15 cellular contexts compared by ENCODE assay signal in genomic region chr1:55472784-55473183, GRCh38.
DNase-seq lines count a peak whose midpoint lies in the region; ATAC-seq and TF ChIP-seq lines count a peak whose summit lies in the region.
"Had no signal": no experiment of that assay in that cellular context is flagged by ENCODE, and none has a peak within 500 bp of the region (broad histone marks: within the 10 kb centered on the region; RNA-seq: fewer than 3 reads in every experiment).

No MANE protein-coding gene starts in this region.

- BruUV-seq in mammary epithelial cell (replicated peaks; lab: Mats Ljungman, UMichigan): no TSS peak

- H3K27me3 ChIP-seq in mammary epithelial cell (ENCODE audit: insufficient read depth, low read length) (no peaks in the 10 kb centered on the region), gastrocnemius medialis (no peaks in the 10 kb centered on the region)
- H3K27me3 ChIP-seq: breast epithelium had no signal

- DNase-seq in DMS 273 treated with DMSO at 0.1 percent for 48 hours (lab: John Stamatoyannopoulos, UW) (peak; percentile 3), LNCaP clone FGC (ENCODE audit: low read depth) (peak; percentile 36), mammary epithelial cell (peak; percentile 39), iris pigment epithelial cell (ENCODE audit: low read depth) (peak; percentile 17), gastrocnemius medialis (no peak)
- DNase-seq in activated T-cell treated with anti-CD3 and anti-CD28 coated beads, Interleukin-2, amount 50 U/mL, for 1 hour: no peak
- DNase-seq: activated CD8-positive, alpha-beta memory T cell treated with anti-CD3 and anti-CD28 coated beads for 24 hours; AML-193; head of caudate nucleus; left colon; NCI-H1092 treated with DMSO at 0.1 percent for 48 hours; substantia nigra had no signal

- no peak for ATAC-seq in GM18519 (IDR thresholded peaks at IDR 0.05; ENCODE audit: low FRiP score, unreplicated experiment)
- ATAC-seq in HG03039 (IDR thresholded peaks at IDR 0.05; ENCODE audit: unreplicated experiment): no peak
- ATAC-seq in gastrocnemius medialis: no peak
- ATAC-seq: left colon had no signal

- H3K27ac ChIP-seq in mammary epithelial cell (ENCODE audit: insufficient read depth, low read depth, low read length) (no peak overlapping the region), gastrocnemius medialis (no peak overlapping the region)
- H3K27ac ChIP-seq: breast epithelium had no signal

- no peak overlapping the region for H3K9ac ChIP-seq in mammary epithelial cell (ENCODE audit: insufficient read depth, low read length)

- H3K79me2 ChIP-seq in mammary epithelial cell (ENCODE audit: insufficient read depth, low read length): no peaks in the 10 kb centered on the region

- H3K9me3 ChIP-seq in mammary epithelial cell (replicated peaks; ENCODE audit: insufficient read depth, low read length): no peaks in the 10 kb centered on the region
- H3K9me3 ChIP-seq in gastrocnemius medialis: no peaks in the 10 kb centered on the region
- H3K9me3 ChIP-seq: breast epithelium had no signal

- H3K36me3 ChIP-seq in mammary epithelial cell (ENCODE audit: insufficient read depth, low read length): no peaks in the 10 kb centered on the region
- H3K36me3 ChIP-seq in gastrocnemius medialis: no peaks in the 10 kb centered on the region
- H3K36me3 ChIP-seq: breast epithelium had no signal

- dilution Hi-C loops in mammary epithelial cell (cut with HindIII; ENCODE audit: low sequenced_read_pairs): no loop called here

- H3K4me1 ChIP-seq in mammary epithelial cell (ENCODE audit: insufficient read depth, low read length): peaks cover 10% of the 10 kb centered on the region
- no peaks in the 10 kb centered on the region for H3K4me1 ChIP-seq in gastrocnemius medialis
- H3K4me1 ChIP-seq: breast epithelium had no signal

- intact Hi-C loops in mammary epithelial cell (cut with micrococcal nuclease): no loop called here
- intact Hi-C loops in gastrocnemius medialis (cut with DNase I; ENCODE audit: low total_unique reads): no loop called here

- in situ Hi-C loops in mammary epithelial cell (cut with MboI; ENCODE audit: low sequenced_read_pairs in 2 of 2) (no loop called here), gastrocnemius medialis (cut with MboI; ENCODE audit: low sequenced_read_pairs in 4 of 4) (loop anchor here in 1 of 4 donors (25.0 kb wide), 1 partner anchor 1115 kb away; the partner anchor contains the start of gene PLPP3)

- WGBS in mammary epithelial cell (ENCODE audit: low coverage, missing lambda C conversion rate): 0% methylated on average over 2 of the region's 2 CpGs

- no peak overlapping the region for H2AFZ ChIP-seq in mammary epithelial cell (ENCODE audit: low read depth, low read length)

- no peak for TF ChIP-seq POLR2A in gastrocnemius medialis (IDR thresholded peaks at IDR 0.05)

- CTCF ChIA-PET in mammary epithelial cell (lab: Charles Lee; ENCODE audit: low non-redundant PET): no interaction called here

- TF ChIP-seq CTCF in LNCaP clone FGC (IDR thresholded peaks at IDR 0.05; ENCODE audit: control insufficient read depth, extremely low read depth, insufficient read depth) (no peak), mammary epithelial cell (conservative IDR thresholded peaks at IDR 0.05 in 1 of 2, IDR thresholded peaks at IDR 0.05 in 1 of 2; ENCODE audit: extremely low read depth in 1 of 2, insufficient read depth in 1 of 2, low read depth in 1 of 2, low read length in 2 of 2) (no peak), gastrocnemius medialis (IDR thresholded peaks at IDR 0.05 in 4 of 5, conservative IDR thresholded peaks at IDR 0.05 in 1 of 5) (no peak)

- H3K4me2 ChIP-seq in mammary epithelial cell (ENCODE audit: insufficient read depth, low read depth, low read length): no peak overlapping the region

- H4K20me1 ChIP-seq in mammary epithelial cell (ENCODE audit: insufficient read depth, low read length): no peaks in the 10 kb centered on the region

- H3K4me3 ChIP-seq in LNCaP clone FGC (ENCODE audit: low read depth, low read length) (no peak overlapping the region), mammary epithelial cell (replicated peaks in 1 of 3; ENCODE audit: insufficient read depth in 1 of 3, low read depth in 2 of 3, low read length in 3 of 3) (no peak overlapping the region), gastrocnemius medialis (no peak overlapping the region)
- H3K4me3 ChIP-seq: breast epithelium had no signal

Comparison
In these comparisons a context has a peak if more than half of its experiments do, and no peak if none do; other contexts are left out.
1. DNase-seq: peak in DMS 273 treated with DMSO at 0.1 percent for 48 hours (single experiment), LNCaP clone FGC (single experiment), mammary epithelial cell (single experiment) and iris pigment epithelial cell (single experiment); none in activated T-cell treated with anti-CD3 and anti-CD28 coated beads, Interleukin-2, amount 50 U/mL, for 1 hour (single experiment) and gastrocnemius medialis (0 of 2).